ENCODE assay signal across 8 cellular contexts in genomic region chr1:226001852-226002666, GRCh38. TPM values are rescaled to one million over a fixed set of nuclear protein-coding genes. Genes with fewer than 3 reads are reported as not detected.
DNase-seq lines count a peak whose midpoint lies in the region; ATAC-seq lines count a peak whose summit lies in the region.

No MANE protein-coding gene starts in this region.

- DNase-seq in GF-D8 (lab: John Stamatoyannopoulos, UW) (peak; percentile 87), OCI-M2 (lab: John Stamatoyannopoulos, UW; ENCODE audit: unreplicated experiment) (peak; percentile 33), glomerular endothelial cell (ENCODE audit: extremely low read depth, low read depth, low spot score) (peak; percentile 95), putamen (ENCODE audit: low spot score) (peak; percentile 71), retina (no peak)
- peak; percentile 13 for DNase-seq in activated T-helper 9 cell treated with anti-CD3 and anti-CD28 coated beads, Interleukin-2, amount 50 U/mL, for 16 hours (ENCODE audit: low read depth)

- ATAC-seq in HG03159 (IDR thresholded peaks at IDR 0.05; ENCODE audit: unreplicated experiment): peak; percentile 29
- no peak for ATAC-seq in HG03108 (IDR thresholded peaks at IDR 0.05; ENCODE audit: unreplicated experiment)

RNA-seq across cellular contexts. Expression of gene SDE2, which starts 2.9 kb away (rescaled TPM):
- total RNA-seq in glomerular endothelial cell: 14.0 and 20.7 TPM in 2 replicates
